ENCODE assay signal across 8 cellular contexts in the genomic region with DNA sequence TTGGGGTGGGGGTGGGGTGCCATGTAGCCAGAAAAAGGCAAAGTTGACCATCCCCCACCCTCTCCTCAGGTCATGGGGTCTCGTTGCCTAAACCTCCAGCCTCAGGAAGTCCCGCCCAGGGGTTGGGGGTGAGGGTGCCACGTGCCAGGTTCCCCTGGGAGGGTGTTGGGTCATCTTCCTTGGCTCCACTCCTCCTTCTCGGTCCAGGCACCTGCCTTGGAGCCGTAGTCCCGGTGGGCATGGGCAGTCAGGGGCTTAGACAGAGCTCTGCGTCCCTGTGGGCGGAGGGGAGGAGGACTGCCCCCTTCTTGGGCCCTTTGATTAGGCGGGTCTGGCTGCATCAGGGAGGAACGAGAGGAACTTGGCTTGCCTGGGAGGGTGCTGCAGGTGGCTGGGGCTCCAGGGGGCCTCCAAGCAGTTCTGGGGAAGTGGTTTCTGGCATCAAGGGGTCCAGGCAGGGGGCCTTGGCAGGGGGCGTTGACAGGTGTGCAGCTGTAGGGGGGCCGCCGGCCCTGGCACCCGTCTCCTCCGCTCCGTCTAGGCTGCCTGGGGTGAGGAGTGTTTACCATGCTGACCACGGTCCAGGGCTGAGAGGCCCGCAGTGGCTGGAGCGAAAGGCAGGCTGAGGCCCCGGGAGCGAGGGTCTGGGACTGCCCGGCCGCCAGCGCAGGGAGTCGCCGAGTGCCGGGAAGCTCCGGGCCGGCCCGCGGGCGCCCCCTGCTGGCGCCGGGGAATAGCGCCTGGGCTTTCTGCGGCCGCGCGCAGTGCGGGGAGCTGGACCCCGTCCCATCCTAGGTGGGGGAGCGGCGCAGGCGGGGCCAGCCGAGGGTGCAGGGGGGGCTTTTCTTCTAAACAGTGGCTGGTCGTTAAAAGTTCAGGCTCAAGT. TPM values are rescaled to one million over a fixed set of nuclear protein-coding genes. Genes with fewer than 3 reads are reported as not detected.
A peak's percentile ranks its signal among the peaks of the same experiment; 100 is the strongest.
DNase-seq lines count a peak whose midpoint lies in the region; ATAC-seq and TF ChIP-seq lines count a peak whose summit lies in the region.

No MANE protein-coding gene starts in this region.

- H3K4me1 ChIP-seq in CD4-positive, CD25-positive, alpha-beta regulatory T cell (ENCODE audit: control insufficient read depth, insufficient read depth, low read length, poor library complexity, severe bottlenecking), result peaks cover 70% of the 10 kb centered on the region
- peaks cover 20% of the 10 kb centered on the region for H3K4me1 ChIP-seq in neural progenitor cell

- peak; percentile 60 to 73 (median 62) for DNase-seq in CD4-positive, CD25-positive, alpha-beta regulatory T cell
- DNase-seq in RPMI7951 (ENCODE audit: low read depth), result peak; percentile 65
- DNase-seq in activated naive CD4-positive, alpha-beta T cell treated with anti-CD3 and anti-CD28 coated beads, Interleukin-2, amount 50 U/mL, for 16 hours, result peak; percentile 68
- peak; percentile 80 for DNase-seq in germinal center (ENCODE audit: low spot score)
- DNase-seq in neural progenitor cell (ENCODE audit: low spot score), result peak; percentile 92
- no peak for DNase-seq in H4 (ENCODE audit: low spot score)

- H3K27ac ChIP-seq in CD4-positive, CD25-positive, alpha-beta regulatory T cell (ENCODE audit: insufficient read depth, low read length, poor library complexity, severe bottlenecking), result peak overlapping the region; percentile 50
- peak overlapping the region; percentile 9 for H3K27ac ChIP-seq in neural progenitor cell

- H3K27me3 Mint-ChIP-seq in CD4-positive, CD25-positive, alpha-beta regulatory T cell, result no peaks in the 10 kb centered on the region
- H3K27me3 Mint-ChIP-seq in IgD-negative memory B cell, result no peaks in the 10 kb centered on the region
- peaks cover 4% of the 10 kb centered on the region for H3K27me3 Mint-ChIP-seq in neural progenitor cell (ENCODE audit: insufficient read depth, low read depth)

- H4K20me1 ChIP-seq in neural progenitor cell (ENCODE audit: low read depth), result peaks cover 60% of the 10 kb centered on the region

- H3K27ac Mint-ChIP-seq in CD4-positive, CD25-positive, alpha-beta regulatory T cell, result peak overlapping the region; percentile 62 to 97 (median 90)
- H3K27ac Mint-ChIP-seq in IgD-negative memory B cell, result peak overlapping the region; percentile 39 to 88 (median 86)
- no peak overlapping the region for H3K27ac Mint-ChIP-seq in neural progenitor cell

- H3K9ac ChIP-seq in neural progenitor cell, result no peak overlapping the region

- no peaks in the 10 kb centered on the region for H3K9me3 Mint-ChIP-seq in CD4-positive, CD25-positive, alpha-beta regulatory T cell
- no peaks in the 10 kb centered on the region for H3K9me3 Mint-ChIP-seq in IgD-negative memory B cell
- H3K9me3 Mint-ChIP-seq in neural progenitor cell, result no peaks in the 10 kb centered on the region

- peak; percentile 99 for TF ChIP-seq CTCF in neural progenitor cell (IDR thresholded peaks at IDR 0.05)

- H3K4me1 Mint-ChIP-seq in CD4-positive, CD25-positive, alpha-beta regulatory T cell, result peaks cover 10 to 73% (median 38%) of the 10 kb centered on the region in 4 donors
- H3K4me1 Mint-ChIP-seq in IgD-negative memory B cell (peaks cover 15 to 32% (median 22%) of the 10 kb centered on the region in 3 donors), neural progenitor cell (peaks cover 30% of the 10 kb centered on the region)

- H3F3A ChIP-seq in neural progenitor cell (ENCODE audit: low read depth), result peaks cover 17% of the 10 kb centered on the region

- H3K36me3 Mint-ChIP-seq in CD4-positive, CD25-positive, alpha-beta regulatory T cell, result peaks cover 37% of the 10 kb centered on the region
- peaks cover 6% of the 10 kb centered on the region for H3K36me3 Mint-ChIP-seq in IgD-negative memory B cell
- peaks cover 24% of the 10 kb centered on the region for H3K36me3 Mint-ChIP-seq in neural progenitor cell

- peak; percentile 73 to 77 for ATAC-seq in CD4-positive, CD25-positive, alpha-beta regulatory T cell (ENCODE audit: low read depth in 2 of 2)
- peak; percentile 76 for ATAC-seq in GM19351 (IDR thresholded peaks at IDR 0.05; ENCODE audit: unreplicated experiment)

- peak overlapping the region; percentile 77 for H3K4me2 ChIP-seq in neural progenitor cell

- H2AFZ ChIP-seq in neural progenitor cell (replicated peaks), result no peak overlapping the region

- H3K9me3 ChIP-seq in CD4-positive, CD25-positive, alpha-beta regulatory T cell (ENCODE audit: control insufficient read depth in 2 of 2, low read length in 2 of 2), result no peaks in the 10 kb centered on the region
- H3K9me3 ChIP-seq in neural progenitor cell (ENCODE audit: low read depth), result no peaks in the 10 kb centered on the region

- peak overlapping the region; percentile 82 to 92 (median 90) for H3K4me3 Mint-ChIP-seq in CD4-positive, CD25-positive, alpha-beta regulatory T cell
- H3K4me3 Mint-ChIP-seq in IgD-negative memory B cell (peak overlapping the region; percentile 75 to 91 (median 84)), neural progenitor cell (peak overlapping the region; percentile 84)

- no peaks in the 10 kb centered on the region for H3K27me3 ChIP-seq in CD4-positive, CD25-positive, alpha-beta regulatory T cell (ENCODE audit: control insufficient read depth, insufficient read depth, low read length)
- no peaks in the 10 kb centered on the region for H3K27me3 ChIP-seq in neural progenitor cell

- H3K36me3 ChIP-seq in CD4-positive, CD25-positive, alpha-beta regulatory T cell (ENCODE audit: control insufficient read depth, insufficient read depth, low read length), result peaks cover 64% of the 10 kb centered on the region
- no peaks in the 10 kb centered on the region for H3K36me3 ChIP-seq in neural progenitor cell

- peak overlapping the region; percentile 83 for H3K4me3 ChIP-seq in CD4-positive, CD25-positive, alpha-beta regulatory T cell (ENCODE audit: low read depth, low read length)
- H3K4me3 ChIP-seq in neural progenitor cell, result peak overlapping the region; percentile 60

- H3K79me2 ChIP-seq in neural progenitor cell (ENCODE audit: low read depth), result peaks cover 78% of the 10 kb centered on the region

RNA-seq across cellular contexts. Expression of a gene that starts 7.9 kb away (rescaled TPM):
- total RNA-seq in CD4-positive, CD25-positive, alpha-beta regulatory T cell, result 118 TPM
- 1 to 10 TPM; 1.2 to 2.0 (median 1.5) TPM for polyA plus RNA-seq in CD4-positive, CD25-positive, alpha-beta regulatory T cell
- polyA plus RNA-seq in IgD-negative memory B cell, result 2.3 TPM
- total RNA-seq in RPMI7951 (2014; rRNA removed; shearing (Covaris generic)), result 0.96 and 1.1 TPM in 2 replicates
- total RNA-seq in neural progenitor cell (ENCODE audit: low replicate concordance), result 1.8 and 4.4 TPM in 2 replicates
- total RNA-seq in H4 (2014; rRNA removed; shearing (Covaris generic)), result 1.2 and 2.1 TPM in 2 replicates

RNA-seq across cellular contexts. Expression of a gene that starts 18.2 kb away (rescaled TPM):
- total RNA-seq in CD4-positive, CD25-positive, alpha-beta regulatory T cell, result 149 TPM
- polyA plus RNA-seq in CD4-positive, CD25-positive, alpha-beta regulatory T cell, result 100 to 1,000 TPM in 1 of 4 donors, 10 to 100 TPM in 3; 80.4 to 100 (median 92.0) TPM
- polyA plus RNA-seq in IgD-negative memory B cell, result 90.0 TPM
- 1.1 and 1.5 TPM in 2 replicates for total RNA-seq in RPMI7951 (2014; rRNA removed; shearing (Covaris generic))
- 20.1 and 30.8 TPM in 2 replicates for total RNA-seq in neural progenitor cell (ENCODE audit: low replicate concordance)
- 0.99 and 3.3 TPM in 2 replicates for total RNA-seq in H4 (2014; rRNA removed; shearing (Covaris generic))

RNA-seq across cellular contexts. Expression of a gene that starts 47.0 kb away (rescaled TPM):
- total RNA-seq in CD4-positive, CD25-positive, alpha-beta regulatory T cell, result not detected
- polyA plus RNA-seq in CD4-positive, CD25-positive, alpha-beta regulatory T cell, result not detected
- polyA plus RNA-seq in IgD-negative memory B cell, result not detected
- total RNA-seq in RPMI7951 (2014; rRNA removed; shearing (Covaris generic)), result not detected in 2 replicates
- total RNA-seq in neural progenitor cell (ENCODE audit: low replicate concordance), result not detected in 2 replicates
- total RNA-seq in H4 (2014; rRNA removed; shearing (Covaris generic)), result not detected in 2 replicates

Comparison
In these comparisons a context has a peak if more than half of its experiments do, and no peak if none do; other contexts are left out.
1. RNA of a gene that starts 7.9 kb away (total RNA-seq): 118 TPM in CD4-positive, CD25-positive, alpha-beta regulatory T cell (single experiment); 1.2 to 2.1 TPM in H4, 1.8 to 4.4 TPM in neural progenitor cell and 0.96 to 1.1 TPM in RPMI7951; every median in the first group is over 10 times any median in the second.
2. Peak in every context shown above with its lines, with median percentiles within 50 percentile points of each other: H3K4me3 Mint-ChIP-seq.